Comparison of ENCODE assay signal across 1 cellular context in the genomic region with DNA sequence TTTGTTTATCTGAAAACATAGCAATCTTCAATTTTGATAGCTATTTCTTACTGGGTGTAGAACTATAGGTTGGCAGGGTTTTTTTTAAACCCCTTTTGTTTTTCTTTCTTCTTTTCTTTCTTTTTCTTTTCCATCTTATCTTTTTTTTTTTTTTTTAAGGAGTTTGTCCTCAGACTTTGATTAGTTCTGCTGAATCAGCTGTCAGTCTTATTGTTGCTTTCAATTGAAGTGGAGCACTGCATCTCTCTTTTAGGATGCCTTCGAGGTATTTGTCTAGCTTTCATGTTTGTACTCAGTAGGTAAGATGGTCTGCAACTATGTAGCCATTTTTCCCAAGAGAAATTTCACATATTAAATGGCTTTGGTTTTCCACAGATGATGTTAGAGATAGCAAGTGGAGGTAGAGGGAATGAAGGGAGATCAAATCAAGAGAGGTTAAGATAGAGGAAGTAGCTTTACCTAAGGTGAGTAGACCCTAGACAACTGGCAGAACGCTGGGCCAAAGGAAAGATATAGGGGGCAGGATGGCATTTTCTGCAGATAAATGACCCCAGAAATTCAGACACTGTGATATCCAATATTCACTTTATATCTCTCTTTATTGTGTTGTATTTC.
A peak's percentile ranks its signal among the peaks of the same experiment; 100 is the strongest.
TF ChIP-seq lines count a peak whose summit lies in the region.

No MANE protein-coding gene starts in this region.

TF ChIP-seq in GM12878, 131 proteins besides CTCF, POLR2A, EP300 and RAD21:
- no peak for TF ChIP-seq BMI1 (IDR thresholded peaks at IDR 0.05; ENCODE audit: borderline replicate concordance)
- TF ChIP-seq, protein P1, sequence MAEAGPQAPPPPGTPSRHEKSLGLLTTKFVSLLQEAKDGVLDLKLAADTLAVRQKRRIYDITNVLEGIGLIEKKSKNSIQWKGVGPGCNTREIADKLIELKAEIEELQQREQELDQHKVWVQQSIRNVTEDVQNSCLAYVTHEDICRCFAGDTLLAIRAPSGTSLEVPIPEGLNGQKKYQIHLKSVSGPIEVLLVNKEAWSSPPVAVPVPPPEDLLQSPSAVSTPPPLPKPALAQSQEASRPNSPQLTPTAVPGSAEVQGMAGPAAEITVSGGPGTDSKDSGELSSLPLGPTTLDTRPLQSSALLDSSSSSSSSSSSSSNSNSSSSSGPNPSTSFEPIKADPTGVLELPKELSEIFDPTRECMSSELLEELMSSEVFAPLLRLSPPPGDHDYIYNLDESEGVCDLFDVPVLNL (IDR thresholded peaks at IDR 0.05; ENCODE audit: low read depth, low read length): no peak
- TF ChIP-seq, protein P2, sequence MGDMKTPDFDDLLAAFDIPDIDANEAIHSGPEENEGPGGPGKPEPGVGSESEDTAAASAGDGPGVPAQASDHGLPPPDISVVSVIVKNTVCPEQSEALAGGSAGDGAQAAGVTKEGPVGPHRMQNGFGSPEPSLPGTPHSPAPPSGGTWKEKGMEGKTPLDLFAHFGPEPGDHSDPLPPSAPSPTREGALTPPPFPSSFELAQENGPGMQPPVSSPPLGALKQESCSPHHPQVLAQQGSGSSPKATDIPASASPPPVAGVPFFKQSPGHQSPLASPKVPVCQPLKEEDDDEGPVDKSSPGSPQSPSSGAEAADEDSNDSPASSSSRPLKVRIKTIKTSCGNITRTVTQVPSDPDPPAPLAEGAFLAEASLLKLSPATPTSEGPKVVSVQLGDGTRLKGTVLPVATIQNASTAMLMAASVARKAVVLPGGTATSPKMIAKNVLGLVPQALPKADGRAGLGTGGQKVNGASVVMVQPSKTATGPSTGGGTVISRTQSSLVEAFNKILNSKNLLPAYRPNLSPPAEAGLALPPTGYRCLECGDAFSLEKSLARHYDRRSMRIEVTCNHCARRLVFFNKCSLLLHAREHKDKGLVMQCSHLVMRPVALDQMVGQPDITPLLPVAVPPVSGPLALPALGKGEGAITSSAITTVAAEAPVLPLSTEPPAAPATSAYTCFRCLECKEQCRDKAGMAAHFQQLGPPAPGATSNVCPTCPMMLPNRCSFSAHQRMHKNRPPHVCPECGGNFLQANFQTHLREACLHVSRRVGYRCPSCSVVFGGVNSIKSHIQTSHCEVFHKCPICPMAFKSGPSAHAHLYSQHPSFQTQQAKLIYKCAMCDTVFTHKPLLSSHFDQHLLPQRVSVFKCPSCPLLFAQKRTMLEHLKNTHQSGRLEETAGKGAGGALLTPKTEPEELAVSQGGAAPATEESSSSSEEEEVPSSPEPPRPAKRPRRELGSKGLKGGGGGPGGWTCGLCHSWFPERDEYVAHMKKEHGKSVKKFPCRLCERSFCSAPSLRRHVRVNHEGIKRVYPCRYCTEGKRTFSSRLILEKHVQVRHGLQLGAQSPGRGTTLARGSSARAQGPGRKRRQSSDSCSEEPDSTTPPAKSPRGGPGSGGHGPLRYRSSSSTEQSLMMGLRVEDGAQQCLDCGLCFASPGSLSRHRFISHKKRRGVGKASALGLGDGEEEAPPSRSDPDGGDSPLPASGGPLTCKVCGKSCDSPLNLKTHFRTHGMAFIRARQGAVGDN (IDR thresholded peaks at IDR 0.05): 0 out of 2 replicates have a peak, but pooled peaks have one; percentile 32
- TF ChIP-seq NFXL1 (IDR thresholded peaks at IDR 0.05; ENCODE audit: borderline replicate concordance): peak; percentile 83; the same call in 1 of the 2 replicates
- no peak for TF ChIP-seq FOS (IDR thresholded peaks at IDR 0.05; ENCODE audit: borderline replicate concordance, extremely low read depth, insufficient read length)
- TF ChIP-seq YBX1 (IDR thresholded peaks at IDR 0.05): no peak
- TF ChIP-seq RFX5 (IDR thresholded peaks at IDR 0.05; ENCODE audit: low read depth, low read length): no peak
